Comparison of ENCODE assay signal across 23 cellular contexts in the genomic region with DNA sequence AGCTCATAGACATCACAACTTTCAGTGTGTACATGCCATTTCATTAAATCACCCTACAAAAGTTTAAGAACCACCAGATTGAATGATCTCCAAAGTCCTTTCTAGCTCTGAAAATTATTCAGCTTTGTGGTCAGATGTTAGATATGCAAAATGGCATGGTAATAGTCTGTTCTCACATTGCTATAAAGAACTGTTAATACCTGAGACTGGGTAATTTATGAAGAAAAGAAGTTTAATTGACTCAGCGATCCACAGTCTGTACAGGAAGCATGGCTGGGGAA.
DNase-seq lines count a peak whose midpoint lies in the region; ATAC-seq, FAIRE-seq and TF ChIP-seq lines count a peak whose summit lies in the region.
"Had no signal": no experiment of that assay in that cellular context is flagged by ENCODE, and none has a peak within 500 bp of the region (broad histone marks: within the 10 kb centered on the region; RNA-seq: fewer than 3 reads in every experiment).

No MANE protein-coding gene starts in this region.

- no peaks in the 10 kb centered on the region for H4K20me1 ChIP-seq in GM23248 (ENCODE audit: insufficient read depth)
- H4K20me1 ChIP-seq in astrocyte (ENCODE audit: insufficient read depth, low read length): no peaks in the 10 kb centered on the region

- H3K79me2 ChIP-seq in GM23248 (ENCODE audit: insufficient read depth) (no peaks in the 10 kb centered on the region), astrocyte (ENCODE audit: insufficient read depth, low read length) (no peaks in the 10 kb centered on the region)

- ATAC-seq in left ventricle myocardium superior: peak; percentile 6
- ATAC-seq in heart right ventricle: no peak
- ATAC-seq: HCT116 had no signal

- DNase-seq in left ventricle myocardium superior: no peak
- DNase-seq in heart right ventricle: no peak
- peak; percentile 33 for DNase-seq in GM23248
- DNase-seq in astrocyte (ENCODE audit: low read depth): peak; percentile 84
- peak; percentile 39 for DNase-seq in fibroblast of the aortic adventitia (ENCODE audit: low read depth)
- no peak for DNase-seq in chondrocyte (ENCODE audit: low spot score)
- no peak for DNase-seq in NK-92 (lab: John Stamatoyannopoulos, UW; ENCODE audit: unreplicated experiment)
- DNase-seq: ACHN; AML-193; Caco-2; CD4-positive, alpha-beta T cell; GDM1; GOT3; H7; HFFc6 had no signal

- H3K4me1 ChIP-seq in heart right ventricle: peaks cover 0 to 9% (median 0%) of the 10 kb centered on the region in 9 donors
- H3K4me1 ChIP-seq in GM23248 (ENCODE audit: insufficient read depth): no peaks in the 10 kb centered on the region; the same call in 1 of the 2 replicates
- peaks cover 7% of the 10 kb centered on the region for H3K4me1 ChIP-seq in astrocyte (ENCODE audit: insufficient read depth, low read length)
- H3K4me1 ChIP-seq: Caco-2 had no signal

- in situ Hi-C loops in GM23248 (cut with MboI): no loop called here

- H3K4me1 Mint-ChIP-seq in astrocyte (ENCODE audit: low read depth, unreplicated experiment) (peaks cover 7% of the 10 kb centered on the region), chondrocyte (ENCODE audit: low read depth) (no peaks in the 10 kb centered on the region)
- H3K4me1 Mint-ChIP-seq: IgD-negative memory B cell had no signal

- H3K9me3 ChIP-seq in heart right ventricle (peaks cover 0 to 32% (median 11%) of the 10 kb centered on the region in 11 donors), GM23248 (ENCODE audit: low read depth) (no peaks in the 10 kb centered on the region), astrocyte (ENCODE audit: insufficient read depth, low read depth, low read length) (no peaks in the 10 kb centered on the region)
- H3K9me3 ChIP-seq: Caco-2 had no signal

- H3K27ac Mint-ChIP-seq in astrocyte (ENCODE audit: unreplicated experiment) (no peak overlapping the region), chondrocyte (ENCODE audit: unreplicated experiment) (no peak overlapping the region)
- H3K27ac Mint-ChIP-seq: CD4-positive, alpha-beta T cell; HFFc6; IgD-negative memory B cell had no signal

- H3K36me3 Mint-ChIP-seq in astrocyte (ENCODE audit: low read depth, unreplicated experiment) (no peaks in the 10 kb centered on the region), chondrocyte (ENCODE audit: low read depth) (no peaks in the 10 kb centered on the region)

- H3K9me2 ChIP-seq in GM23248 (ENCODE audit: insufficient read depth): no peaks in the 10 kb centered on the region

- no peaks in the 10 kb centered on the region for H3K27me3 Mint-ChIP-seq in astrocyte (ENCODE audit: low read depth, unreplicated experiment)
- peaks cover 3% of the 10 kb centered on the region for H3K27me3 Mint-ChIP-seq in chondrocyte (ENCODE audit: low read depth)
- H3K27me3 Mint-ChIP-seq: CD4-positive, alpha-beta T cell had no signal

- H3K9me3 Mint-ChIP-seq in astrocyte (ENCODE audit: unreplicated experiment) (peaks cover 9% of the 10 kb centered on the region), chondrocyte (ENCODE audit: low read depth) (peaks cover 28% of the 10 kb centered on the region)

- no peak overlapping the region for H3K4me3 Mint-ChIP-seq in astrocyte (ENCODE audit: unreplicated experiment)
- no peak overlapping the region for H3K4me3 Mint-ChIP-seq in chondrocyte (ENCODE audit: unreplicated experiment)
- H3K4me3 Mint-ChIP-seq: CD4-positive, alpha-beta T cell; HFFc6 had no signal

- intact Hi-C loops in left ventricle myocardium superior (cut with micrococcal nuclease) (no loop called here), heart right ventricle (cut with DNase I) (no loop called here)

- H3K9ac ChIP-seq in GM23248 (no peak overlapping the region), astrocyte (ENCODE audit: low read length) (no peak overlapping the region)

- TF ChIP-seq CTCF in heart right ventricle (IDR thresholded peaks at IDR 0.05): no peak
- TF ChIP-seq CTCF in astrocyte (IDR thresholded peaks at IDR 0.05; ENCODE audit: insufficient read depth, low read depth, low read length): no peak
- TF ChIP-seq CTCF in fibroblast of the aortic adventitia (IDR thresholded peaks at IDR 0.05; ENCODE audit: insufficient read depth, low read length): no peak
- no peak for TF ChIP-seq CTCF in chondrocyte (IDR thresholded peaks at IDR 0.05)

- WGBS in heart right ventricle, 2 donors: 83 to 84% methylated on average over 1 of the region's 1 CpG
- 90 to 93% methylated on average over 1 of the region's 1 CpG for WGBS in GM23248 (ENCODE audit: low coverage in 1 of 2, low lambda C conversion rate in 2 of 2, missing lambda C conversion rate in 2 of 2), 2 experiments

- no peak overlapping the region for H2AFZ ChIP-seq in GM23248
- H2AFZ ChIP-seq in astrocyte (ENCODE audit: low read depth, low read length): no peak overlapping the region

- H3K27ac ChIP-seq in heart right ventricle (peak overlapping the region in 5 of 10 donors; percentile 17 to 74 (median 56)), GM23248 (no peak overlapping the region), astrocyte (ENCODE audit: low read depth, low read length) (no peak overlapping the region)
- H3K27ac ChIP-seq: C4-2B had no signal

- peaks cover 6% of the 10 kb centered on the region; the same call in 1 of the 2 replicates for H3F3A ChIP-seq in GM23248 (ENCODE audit: insufficient read depth)

- peak; percentile 62 for FAIRE-seq in astrocyte (lab: Jason Lieb, UNC)
- FAIRE-seq: A204.1, D721Med, GM12892, GM18507, HTR-8/SVneo had no signal

- H3K4me2 ChIP-seq in GM23248 (ENCODE audit: unreplicated experiment) (no peak overlapping the region), astrocyte (ENCODE audit: low read length) (no peak overlapping the region)

- no peak overlapping the region for H3K4me3 ChIP-seq in heart right ventricle
- no peak overlapping the region for H3K4me3 ChIP-seq in GM23248
- no peak overlapping the region for H3K4me3 ChIP-seq in astrocyte (ENCODE audit: insufficient read depth, low read depth, low read length)
- H3K4me3 ChIP-seq in fibroblast of the aortic adventitia (ENCODE audit: low read depth, low read length): no peak overlapping the region

- no peaks in the 10 kb centered on the region for H3K36me3 ChIP-seq in heart right ventricle
- H3K36me3 ChIP-seq in GM23248 (ENCODE audit: low read depth): no peaks in the 10 kb centered on the region
- H3K36me3 ChIP-seq in astrocyte (ENCODE audit: insufficient read depth, low read length): no peaks in the 10 kb centered on the region

- peaks cover 0 to 6% (median 0%) of the 10 kb centered on the region in 7 donors for H3K27me3 ChIP-seq in heart right ventricle
- H3K27me3 ChIP-seq in GM23248 (replicated peaks; ENCODE audit: insufficient read depth): no peaks in the 10 kb centered on the region
- H3K27me3 ChIP-seq in astrocyte (ENCODE audit: insufficient read depth, low read length): no peaks in the 10 kb centered on the region

Comparison
In these comparisons a context has a peak if more than half of its experiments do, and no peak if none do; other contexts are left out.
1. DNase-seq: peak in GM23248 (single experiment), astrocyte (single experiment) and fibroblast of the aortic adventitia (single experiment); none in left ventricle myocardium superior (single experiment), heart right ventricle (0 of 2), chondrocyte (single experiment) and NK-92 (single experiment).